Comparison of ENCODE assay signal across 8 cellular contexts in the genomic region with DNA sequence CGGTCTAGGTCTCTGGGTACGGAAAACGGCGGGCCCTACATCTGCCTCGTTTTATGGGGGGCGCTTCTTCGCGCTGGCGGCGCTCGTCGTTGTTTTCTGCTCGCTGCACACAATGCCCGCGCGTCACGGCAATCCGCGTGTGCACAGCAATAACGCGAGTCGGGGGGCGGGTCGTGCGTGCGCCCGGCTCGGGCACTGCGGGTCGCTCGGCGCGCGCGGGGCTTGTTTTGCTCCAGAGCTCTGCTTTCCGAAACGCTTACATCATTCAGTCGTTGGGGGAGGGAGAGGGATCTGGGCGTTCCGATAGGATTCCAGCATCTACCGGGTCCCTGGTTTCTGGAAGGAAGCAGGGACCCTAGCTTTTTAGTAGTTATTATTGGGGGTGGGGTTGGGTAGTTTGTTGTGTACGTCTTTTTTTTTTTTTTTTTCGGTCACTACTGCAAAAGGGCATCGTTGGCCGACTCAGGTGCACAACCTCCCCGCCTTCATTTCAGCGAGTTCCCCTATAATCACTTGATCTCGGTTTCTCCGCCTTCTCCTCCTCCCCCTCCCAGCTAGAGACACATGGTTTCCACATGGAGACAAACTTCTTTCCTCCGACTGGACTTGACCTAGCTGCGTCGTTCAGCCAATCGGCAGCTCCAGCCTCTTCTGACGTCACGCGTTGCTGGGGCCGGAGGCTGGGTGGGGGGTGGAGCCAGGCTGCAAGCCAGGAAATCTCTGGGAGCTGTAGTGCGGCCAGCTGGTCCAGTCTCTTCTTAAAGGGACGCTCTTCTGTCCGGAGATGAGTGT. TPM values are rescaled to one million over a fixed set of nuclear protein-coding genes. Genes with fewer than 3 reads are reported as not detected.
DNase-seq lines count a peak whose midpoint lies in the region; ATAC-seq and TF ChIP-seq lines count a peak whose summit lies in the region.

No MANE protein-coding gene starts in this region.

- H3K27ac ChIP-seq in PC-3 (ENCODE audit: low read length): peak overlapping the region; percentile 23

- H3F3A ChIP-seq in PC-3 (ENCODE audit: low read length, unreplicated experiment): no peaks in the 10 kb centered on the region

- intact Hi-C loops in PC-3 (cut with micrococcal nuclease): loop anchor here (1.0 kb wide), 1 partner anchor 14 kb away; no protein-coding TSS in a partner anchor

- POLR2A ChIA-PET in PC-3 (lab: Charles Lee; ENCODE audit: unreplicated experiment): interaction anchor here (0.7 to 1.0 kb wide), 4 partner anchors 69 to 1547 kb away, joined by 3 to 6 read pairs (median 6); a partner anchor contains a TSS

- peak overlapping the region; percentile 92 for H3K4me2 ChIP-seq in PC-3 (ENCODE audit: low read length)

- H3K4me1 ChIP-seq in PC-3 (ENCODE audit: insufficient read depth, low read length): no peaks in the 10 kb centered on the region
- H3K4me1 ChIP-seq in mononuclear cell (ENCODE audit: insufficient read depth, low read length): peaks cover 57% of the 10 kb centered on the region

- no peaks in the 10 kb centered on the region for H3K9me2 ChIP-seq in PC-3 (replicated peaks; ENCODE audit: low read length)

- BruUV-seq in PC-3 (replicated peaks; lab: Mats Ljungman, UMichigan): no TSS peak

- H3K9me3 ChIP-seq in PC-3 (ENCODE audit: low read length) (no peaks in the 10 kb centered on the region), mononuclear cell (ENCODE audit: low read depth, low read length) (no peaks in the 10 kb centered on the region)

- H3K4me3 ChIP-seq in Jurkat, Clone E6-1 (ENCODE audit: low read length): peak overlapping the region; percentile 73
- H3K4me3 ChIP-seq in PC-3 (ENCODE audit: low read length) (peak overlapping the region; percentile 82), epithelial cell of proximal tubule (ENCODE audit: low read depth, low read length) (peak overlapping the region; percentile 90), mononuclear cell (ENCODE audit: low read length) (peak overlapping the region; percentile 62)

- H3K27me3 ChIP-seq in PC-3 (ENCODE audit: low read length) (no peaks in the 10 kb centered on the region), mononuclear cell (ENCODE audit: insufficient read depth, low read length) (peaks cover 3% of the 10 kb centered on the region)

- ATAC-seq in GM21723 (IDR thresholded peaks at IDR 0.05; ENCODE audit: unreplicated experiment) (peak; percentile 71), PC-3 (peak; percentile 64)

- CTCF ChIA-PET in PC-3 (lab: Charles Lee): interaction anchor here (0.6 kb wide), 2 partner anchors 16 to 223 kb away, joined by 4 to 7 read pairs; no protein-coding TSS in a partner anchor

- TF ChIP-seq CTCF in PC-3 (conservative IDR thresholded peaks at IDR 0.05; ENCODE audit: low read depth, low read length) (no peak), epithelial cell of proximal tubule (conservative IDR thresholded peaks at IDR 0.05; ENCODE audit: low read depth, low read length) (no peak)

- peak overlapping the region; percentile 58 for H3K9ac ChIP-seq in PC-3 (ENCODE audit: low read length)

- H3K36me3 ChIP-seq in PC-3 (ENCODE audit: low read depth, low read length): no peaks in the 10 kb centered on the region

- DNase-seq in DMS114 treated with DMSO at 0.1 percent for 48 hours (lab: John Stamatoyannopoulos, UW; ENCODE audit: unreplicated experiment) (peak; percentile 98), PC-3 (peak; percentile 95), epithelial cell of proximal tubule (ENCODE audit: low read depth) (peak; percentile 91)
- peak; percentile 93 for DNase-seq in Jurkat, Clone E6-1 (ENCODE audit: low read depth, low spot score)
- peak; percentile 90 for DNase-seq in activated T-cell treated with anti-CD3 and anti-CD28 coated beads, Interleukin-2, amount 50 U/mL, for 1 hour
- peak; percentile 75 to 81 for DNase-seq in stimulated activated CD8-positive, alpha-beta memory T cell treated with anti-CD3 and anti-CD28 coated beads, Interleukin-2, amount 100 ng/mL, for 1 hour (ENCODE audit: low read depth in 2 of 2)

- no peaks in the 10 kb centered on the region for H3K79me2 ChIP-seq in PC-3 (ENCODE audit: low read length)

- peak overlapping the region; percentile 91 for H2AFZ ChIP-seq in PC-3 (ENCODE audit: low read length)

- H4K20me1 ChIP-seq in PC-3 (ENCODE audit: low read length): no peaks in the 10 kb centered on the region

RNA-seq across cellular contexts. Expression of a gene that starts 3.5 kb away (rescaled TPM):
- 18.3 TPM for polyA plus RNA-seq in Jurkat, Clone E6-1 (2012; ENCODE audit: insufficient read depth, insufficient read length)
- total RNA-seq in PC-3 (2014; rRNA removed): 15.6 and 18.0 TPM in 2 replicates
- total RNA-seq in epithelial cell of proximal tubule: 5.4 and 12.6 TPM in 2 replicates
- total RNA-seq in mononuclear cell: 75.7 TPM

Comparison
In these comparisons a context has a peak if more than half of its experiments do, and no peak if none do; other contexts are left out.
1. Peak in every context shown above with its lines: DNase-seq, ATAC-seq, H3K4me3 ChIP-seq and H3K27ac ChIP-seq.